ENCODE assay signal across 3 cellular contexts in the genomic region with DNA sequence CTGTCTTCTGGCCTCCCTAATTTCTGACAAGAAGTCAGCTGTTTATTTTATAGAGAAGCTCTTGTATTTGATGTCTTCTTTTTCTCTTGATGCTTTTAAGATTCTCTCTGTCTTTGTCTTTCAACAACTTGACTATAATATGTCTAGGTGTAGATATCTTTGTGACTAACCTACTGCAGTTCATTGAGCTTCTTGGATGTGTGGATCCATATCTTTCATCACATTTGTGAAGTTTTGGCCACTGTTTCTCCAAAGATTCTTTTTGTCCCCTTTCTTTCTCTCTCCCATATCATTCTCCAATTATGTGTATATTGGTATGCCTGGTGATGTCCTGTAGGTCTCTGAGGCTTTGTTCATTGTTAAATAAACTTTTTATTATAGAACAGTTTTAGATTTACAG.
"Had no signal": no experiment of that assay in that cellular context is flagged by ENCODE, and none has a peak within 500 bp of the region (broad histone marks: within the 10 kb centered on the region; RNA-seq: fewer than 3 reads in every experiment).

No MANE protein-coding gene starts in this region.

- H3K4me3 ChIP-seq: GM12878 had no signal

- DNase-seq: GDM1, GF-D8 had no signal
